8 cellular contexts compared by ENCODE assay signal in genomic region chr2:177262137-177262536, GRCh38. TPM values are rescaled to one million over a fixed set of nuclear protein-coding genes. Genes with fewer than 3 reads are reported as not detected.
DNase-seq lines count a peak whose midpoint lies in the region; ATAC-seq and TF ChIP-seq lines count a peak whose summit lies in the region.

No MANE protein-coding gene starts in this region.

- peaks cover 66% of the 10 kb centered on the region for H3K4me1 Mint-ChIP-seq in activated T-cell treated with anti-CD3 and anti-CD28 coated beads, Interleukin-2, amount 50 U/mL, for 4 hours (ENCODE audit: low read depth)
- peaks cover 52% of the 10 kb centered on the region for H3K4me1 Mint-ChIP-seq in activated T-helper 2 cell treated with anti-CD3 and anti-CD28 coated beads, Interferon-gamma antibody, Interleukin-2, Interleukin-4, amounts not matched to agents 10 μg/mL and 5 μg/mL and 100 μg/mL, durations not matched to agents 14 hours and 24 hours and 36 hours (ENCODE audit: low read depth)

- intact Hi-C loops in activated T-helper 2 cell treated with anti-CD3 and anti-CD28 coated beads, Interferon-gamma antibody, Interleukin-2, Interleukin-4, amounts not matched to agents 10 μg/mL and 5 μg/mL and 100 μg/mL, durations not matched to agents 14 hours and 24 hours and 36 hours (cut with micrococcal nuclease): loop anchor here (5.0 to 10.0 kb wide), 2 partner anchors 35 to 327 kb away; no protein-coding TSS in a partner anchor
- intact Hi-C loops in thyroid gland (cut with DNase I): loop anchor here (5.0 to 10.0 kb wide), 2 partner anchors 50 to 63 kb away; partner anchors contain the start of gene HNRNPA3

- H3K9me3 Mint-ChIP-seq in activated T-cell treated with anti-CD3 and anti-CD28 coated beads, Interleukin-2, amount 50 U/mL, for 4 hours: no peaks in the 10 kb centered on the region
- H3K9me3 Mint-ChIP-seq in activated T-helper 2 cell treated with anti-CD3 and anti-CD28 coated beads, Interferon-gamma antibody, Interleukin-2, Interleukin-4, amounts not matched to agents 10 μg/mL and 5 μg/mL and 100 μg/mL, durations not matched to agents 14 hours and 24 hours and 36 hours: peaks cover 6% of the 10 kb centered on the region

- H3K27ac Mint-ChIP-seq in activated T-helper 2 cell treated with anti-CD3 and anti-CD28 coated beads, Interferon-gamma antibody, Interleukin-2, Interleukin-4, amounts not matched to agents 10 μg/mL and 5 μg/mL and 100 μg/mL, durations not matched to agents 14 hours and 24 hours and 36 hours: peak overlapping the region; percentile 83

- peak overlapping the region; percentile 88 for H3K4me3 Mint-ChIP-seq in activated T-cell treated with anti-CD3 and anti-CD28 coated beads, Interleukin-2, amount 50 U/mL, for 4 hours
- H3K4me3 Mint-ChIP-seq in activated T-helper 2 cell treated with anti-CD3 and anti-CD28 coated beads, Interferon-gamma antibody, Interleukin-2, Interleukin-4, amounts not matched to agents 10 μg/mL and 5 μg/mL and 100 μg/mL, durations not matched to agents 14 hours and 24 hours and 36 hours (ENCODE audit: low read depth): peak overlapping the region; percentile 90

- WGBS in thyroid gland, 2 donors: 0 to 2% methylated on average over 1 of the region's 1 CpG

- H3K36me3 ChIP-seq in kidney epithelial cell (ENCODE audit: control insufficient read depth, insufficient read depth, low read length) (no peaks in the 10 kb centered on the region), thyroid gland (no peaks in the 10 kb centered on the region), H7 (replicated peaks; ENCODE audit: control insufficient read depth, insufficient read depth, low read length) (no peaks in the 10 kb centered on the region; the same call in 1 of the 2 replicates)

- TF ChIP-seq POLR2A in thyroid gland (IDR thresholded peaks at IDR 0.05): no peak

- no peaks in the 10 kb centered on the region for H3K27me3 Mint-ChIP-seq in activated T-cell treated with anti-CD3 and anti-CD28 coated beads, Interleukin-2, amount 50 U/mL, for 4 hours (ENCODE audit: low read depth)
- no peaks in the 10 kb centered on the region for H3K27me3 Mint-ChIP-seq in activated T-helper 2 cell treated with anti-CD3 and anti-CD28 coated beads, Interferon-gamma antibody, Interleukin-2, Interleukin-4, amounts not matched to agents 10 μg/mL and 5 μg/mL and 100 μg/mL, durations not matched to agents 14 hours and 24 hours and 36 hours (ENCODE audit: low read depth)

- H3K4me3 ChIP-seq in kidney epithelial cell (ENCODE audit: low read depth, low read length) (peak overlapping the region; percentile 85), thyroid gland (replicated peaks in 1 of 3) (peak overlapping the region in 2 of 3 donors; percentile 93 to 100), H7 (ENCODE audit: insufficient read depth, low read depth, low read length) (no peak overlapping the region)

- no peaks in the 10 kb centered on the region for H3K9me3 ChIP-seq in thyroid gland

- peak overlapping the region; percentile 100 for H3K27ac ChIP-seq in thyroid gland

- no peak for TF ChIP-seq CTCF in kidney epithelial cell (IDR thresholded peaks at IDR 0.05; ENCODE audit: insufficient read depth, low read length, poor library complexity, severe bottlenecking)
- TF ChIP-seq CTCF in thyroid gland (IDR thresholded peaks at IDR 0.05): no peak

- H3K27me3 ChIP-seq in kidney epithelial cell (ENCODE audit: control insufficient read depth, insufficient read depth, low read length) (no peaks in the 10 kb centered on the region), thyroid gland (no peaks in the 10 kb centered on the region), H7 (ENCODE audit: control insufficient read depth, insufficient read depth, low read length) (no peaks in the 10 kb centered on the region)

- DNase-seq in activated T-cell treated with anti-CD3 and anti-CD28 coated beads, Interleukin-2, amount 50 U/mL, for 4 hours: no peak
- no peak for DNase-seq in activated T-cell treated with anti-CD3 and anti-CD28 coated beads, Interleukin-2, amount 50 U/mL, for 1 hour
- no peak for DNase-seq in activated T-helper 2 cell treated with anti-CD3 and anti-CD28 coated beads, Interferon-gamma antibody, Interleukin-2, Interleukin-4, amounts not matched to agents 10 μg/mL and 5 μg/mL and 100 μg/mL, durations not matched to agents 14 hours and 24 hours and 36 hours (ENCODE audit: low spot score)
- DNase-seq in kidney epithelial cell (ENCODE audit: low read depth) (no peak), thyroid gland (no peak), H7 (no peak), NCI-H128 (lab: John Stamatoyannopoulos, UW; ENCODE audit: unreplicated experiment) (no peak), RKO (ENCODE audit: low spot score) (no peak)

- ATAC-seq in activated T-cell treated with anti-CD3 and anti-CD28 coated beads, Interleukin-2, amount 50 U/mL, for 4 hours: no peak

- peaks cover 53 to 58% of the 10 kb centered on the region in 2 donors for H3K4me1 ChIP-seq in thyroid gland

- H3K36me3 Mint-ChIP-seq in activated T-cell treated with anti-CD3 and anti-CD28 coated beads, Interleukin-2, amount 50 U/mL, for 4 hours (ENCODE audit: insufficient read depth): peaks cover 20% of the 10 kb centered on the region
- H3K36me3 Mint-ChIP-seq in activated T-helper 2 cell treated with anti-CD3 and anti-CD28 coated beads, Interferon-gamma antibody, Interleukin-2, Interleukin-4, amounts not matched to agents 10 μg/mL and 5 μg/mL and 100 μg/mL, durations not matched to agents 14 hours and 24 hours and 36 hours (ENCODE audit: low read depth): peaks cover 55% of the 10 kb centered on the region

RNA-seq across cellular contexts. Expression of gene NFE2L2, which starts 2.4 kb away (rescaled TPM):
- total RNA-seq in activated T-cell treated with anti-CD3 and anti-CD28 coated beads, Interleukin-2, amount 50 U/mL, for 4 hours: 10 to 100 TPM; 58.5 to 62.4 (median 60.5) TPM
- 55.8 and 56.2 TPM in 2 replicates for total RNA-seq in activated T-helper 2 cell treated with anti-CD3 and anti-CD28 coated beads, Interferon-gamma antibody, Interleukin-2, Interleukin-4, amounts not matched to agents 10 μg/mL and 5 μg/mL and 100 μg/mL, durations not matched to agents 14 hours and 24 hours and 36 hours
- total RNA-seq in kidney epithelial cell: 74.2 and 77.9 TPM in 2 replicates
- total RNA-seq in thyroid gland: 100 to 1,000 TPM; 139 to 157 (median 144) TPM
- total RNA-seq in H7 (2014; rRNA removed; shearing (Covaris generic)): 19.2 and 23.6 TPM in 2 replicates

RNA-seq across cellular contexts. Expression of gene HNRNPA3, which starts 49.5 kb away (rescaled TPM):
- total RNA-seq in activated T-cell treated with anti-CD3 and anti-CD28 coated beads, Interleukin-2, amount 50 U/mL, for 4 hours: 100 to 1,000 TPM; 292 to 332 (median 316) TPM
- total RNA-seq in activated T-helper 2 cell treated with anti-CD3 and anti-CD28 coated beads, Interferon-gamma antibody, Interleukin-2, Interleukin-4, amounts not matched to agents 10 μg/mL and 5 μg/mL and 100 μg/mL, durations not matched to agents 14 hours and 24 hours and 36 hours: 322 and 323 TPM in 2 replicates
- 47.5 and 49.4 TPM in 2 replicates for total RNA-seq in kidney epithelial cell
- total RNA-seq in thyroid gland: 100 to 1,000 TPM in 1 of 4 donors, 10 to 100 TPM in 3; 80.3 to 115 (median 82.3) TPM
- total RNA-seq in H7 (2014; rRNA removed; shearing (Covaris generic)): 55.4 and 77.6 TPM in 2 replicates
